ENCODE assay signal across 9 cellular contexts in genomic region chr10:33334839-33335549, GRCh38. TPM values are rescaled to one million over a fixed set of nuclear protein-coding genes. Genes with fewer than 3 reads are reported as not detected.
DNase-seq lines count a peak whose midpoint lies in the region; ATAC-seq and TF ChIP-seq lines count a peak whose summit lies in the region.
"Had no signal": no experiment of that assay in that cellular context is flagged by ENCODE, and none has a peak within 500 bp of the region (broad histone marks: within the 10 kb centered on the region; RNA-seq: fewer than 3 reads in every experiment).

No MANE protein-coding gene starts in this region.

- no peak for TF ChIP-seq POLR2A in NB4 (IDR thresholded peaks at IDR 0.05; ENCODE audit: extremely low read depth, insufficient read length)

- no peak for ATAC-seq in GM19467 (IDR thresholded peaks at IDR 0.05; ENCODE audit: unreplicated experiment)

- H3K9me3 ChIP-seq in mesodermal cell (ENCODE audit: control insufficient read depth, low read length), result no peaks in the 10 kb centered on the region
- H3K9me3 ChIP-seq: neutrophil had no signal

- peaks cover 2% of the 10 kb centered on the region for H3K36me3 ChIP-seq in mesodermal cell (ENCODE audit: control insufficient read depth, insufficient read depth, low read length)
- H3K36me3 ChIP-seq: neutrophil had no signal

- 0 to 1% methylated on average over 41 to 42 of the region's 63 CpGs for WGBS in mesodermal cell (ENCODE audit: insufficient coverage in 2 of 2), 2 experiments

- peak overlapping the region; percentile 32 for H3K4me3 ChIP-seq in NB4 (ENCODE audit: low read depth, low read length)
- peak overlapping the region; percentile 80 for H3K4me3 ChIP-seq in epithelial cell of proximal tubule (ENCODE audit: low read depth, low read length)
- H3K4me3 ChIP-seq in mesodermal cell (ENCODE audit: extremely low read depth, insufficient read depth, low read length, poor library complexity, severe bottlenecking), result peak overlapping the region; percentile 91

- peak overlapping the region; percentile 79 for H3K27ac ChIP-seq in mesodermal cell (ENCODE audit: low read depth, low read length, severe bottlenecking)
- H3K27ac ChIP-seq: neutrophil had no signal

- H3K4me1 ChIP-seq in mesodermal cell (ENCODE audit: control insufficient read depth, insufficient read depth, low read length, poor library complexity, severe bottlenecking), result peaks cover 6% of the 10 kb centered on the region

- TF ChIP-seq CTCF in NB4 (IDR thresholded peaks at IDR 0.05; ENCODE audit: low read depth, low read length) (peak; percentile 21), epithelial cell of proximal tubule (conservative IDR thresholded peaks at IDR 0.05; ENCODE audit: low read depth, low read length) (peak; percentile 53)

- DNase-seq in NCI-H2029 (lab: John Stamatoyannopoulos, UW) (peak; percentile 12), NCI-H2029 treated with DMSO at 0.1 percent for 48 hours (lab: John Stamatoyannopoulos, UW) (no peak), NB4 (ENCODE audit: low read depth) (peak; percentile 73), epithelial cell of proximal tubule (ENCODE audit: low read depth) (no peak), stromal cell of bone marrow (ENCODE audit: low read depth) (peak; percentile 84)
- peak; percentile 50 to 58 for DNase-seq in activated CD4-positive, alpha-beta T cell treated with anti-CD3 and anti-CD28 coated beads, Interleukin-2, amount 50 U/mL, for 48 hours

RNA-seq across cellular contexts. Expression of gene NRP1, which starts 0.5 kb away (rescaled TPM):
- total RNA-seq in epithelial cell of proximal tubule, result 62.7 and 89.4 TPM in 2 replicates
- polyA plus RNA-seq in mesodermal cell (2013, experiment 1 of 2), result 131 TPM
- 119 TPM for polyA plus RNA-seq in mesodermal cell (2013, experiment 2 of 2)

Comparison
In these comparisons a context has a peak if more than half of its experiments do, and no peak if none do; other contexts are left out.
1. DNase-seq: peak in NCI-H2029 (single experiment), NB4 (single experiment), activated CD4-positive, alpha-beta T cell treated with anti-CD3 and anti-CD28 coated beads, Interleukin-2, amount 50 U/mL, for 48 hours (2 of 2) and stromal cell of bone marrow (single experiment); none in NCI-H2029 treated with DMSO at 0.1 percent for 48 hours (single experiment) and epithelial cell of proximal tubule (single experiment).
2. H3K4me3 ChIP-seq: peak in every context shown above with its lines; median percentile 91 in mesodermal cell; 80 in epithelial cell of proximal tubule; 32 in NB4.